ENCODE assay signal across 1 cellular context in genomic region chr4:7960790-7961655, GRCh38.
TF ChIP-seq lines count a peak whose summit lies in the region.

No MANE protein-coding gene starts in this region.

TF ChIP-seq in HepG2, 621 proteins besides CTCF, POLR2A, EP300 and RAD21:
- TF ChIP-seq ZNF770 (CRISPR knock-in tag; IDR thresholded peaks at IDR 0.05) (0 out of 2 replicates have a peak, but pooled peaks have one; percentile 13), ZNF687 (CRISPR knock-in tag; IDR thresholded peaks at IDR 0.05) (no peak), ZFP1 (CRISPR knock-in tag; IDR thresholded peaks at IDR 0.05) (no peak), ZNF142 (CRISPR knock-in tag; IDR thresholded peaks at IDR 0.05) (no peak)
TF ChIP-seq in HepG2: peak in this region for 1.
